Comparison of ENCODE assay signal across 18 cellular contexts in the genomic region with DNA sequence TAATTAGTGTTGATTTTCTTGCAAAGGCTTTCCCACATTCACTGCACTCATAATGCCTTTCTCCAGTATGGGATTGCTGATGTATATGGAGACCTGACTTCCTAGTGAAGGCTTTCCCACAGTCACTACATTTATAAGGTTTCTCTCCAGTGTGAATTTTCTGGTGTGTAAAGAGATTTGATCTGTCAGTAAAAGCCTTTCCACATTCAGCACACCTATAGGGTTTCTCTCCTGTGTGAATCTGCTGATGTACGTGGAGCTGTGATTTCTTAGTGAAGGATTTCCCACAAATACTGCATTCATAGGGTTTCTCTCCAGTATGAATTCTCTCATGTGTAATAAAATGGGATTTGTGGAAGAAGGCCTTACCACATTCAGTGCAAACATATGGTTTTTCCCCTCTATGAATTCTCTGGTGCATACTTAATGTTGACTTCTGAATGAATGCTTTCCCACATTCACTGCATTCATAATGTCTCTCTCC.
"Had no signal": no experiment of that assay in that cellular context is flagged by ENCODE, and none has a peak within 500 bp of the region (broad histone marks: within the 10 kb centered on the region; RNA-seq: fewer than 3 reads in every experiment).

No MANE protein-coding gene starts in this region.

- FAIRE-seq: TTC549 had no signal

- ATAC-seq: activated T-helper 17 cell treated with anti-CD3 and anti-CD28 coated beads, Interleukin-2, amount 50 U/mL, for 72 hours; body of pancreas; heart left ventricle; left lobe of liver; stimulated activated naive CD8-positive, alpha-beta T cell treated with anti-CD3 and anti-CD28 coated beads, Interleukin-15, amount 100 ng/mL, for 72 hours had no signal

- H3K4me1 ChIP-seq: adrenal gland, body of pancreas, heart left ventricle, tibial artery, uterus had no signal

- H3K36me3 ChIP-seq: uterus had no signal

- H3K27me3 ChIP-seq: adrenal gland, body of pancreas, heart left ventricle, tibial artery, uterus had no signal

- H3K4me3 ChIP-seq: body of pancreas, heart left ventricle, tibial artery, uterus had no signal

- H3K27ac ChIP-seq: adrenal gland, body of pancreas, heart left ventricle, tibial artery, uterus had no signal

- DNase-seq: activated B cell treated with CpG ODN at 0.5 μM for 24 hours; activated CD4-positive, alpha-beta T cell treated with anti-CD3 and anti-CD28 coated beads, Interleukin-2, amount 10 ng/mL, durations not matched to agents 24 days and 14 days; activated naive CD4-positive, alpha-beta T cell treated with anti-CD3 and anti-CD28 coated beads, Interleukin-2, amount 10 ng/mL, durations not matched to agents 7 days and 5 days; adrenal gland; body of pancreas; foreskin melanocyte; heart left ventricle; islet precursor cell; stimulated activated CD4-positive, alpha-beta T cell treated with anti-CD3 and anti-CD28 coated beads, Interleukin-15, amount 100 ng/mL, for 24 hours; stimulated activated CD4-positive, alpha-beta T cell treated with anti-CD3 and anti-CD28 coated beads, Interleukin-4, amount 100 ng/mL, for 4 hours; stimulated activated naive CD8-positive, alpha-beta T cell treated with anti-CD3 and anti-CD28 coated beads, Interleukin-15, amount 100 ng/mL, for 72 hours; tibial artery; uterus had no signal

- H3K4me1 Mint-ChIP-seq: activated B cell treated with CpG ODN at 0.5 μM for 24 hours; activated CD4-positive, alpha-beta T cell treated with anti-CD3 and anti-CD28 coated beads, Interleukin-2, amount 10 ng/mL, durations not matched to agents 24 days and 14 days; activated naive CD4-positive, alpha-beta T cell treated with anti-CD3 and anti-CD28 coated beads, Interleukin-2, amount 10 ng/mL, durations not matched to agents 7 days and 5 days; activated T-helper 17 cell treated with anti-CD3 and anti-CD28 coated beads, Interleukin-2, amount 50 U/mL, for 72 hours; central memory CD8-positive, alpha-beta T cell; stimulated activated naive CD8-positive, alpha-beta T cell treated with anti-CD3 and anti-CD28 coated beads, Interleukin-15, amount 100 ng/mL, for 72 hours had no signal

- H3K27ac Mint-ChIP-seq: activated B cell treated with CpG ODN at 0.5 μM for 24 hours; activated CD4-positive, alpha-beta T cell treated with anti-CD3 and anti-CD28 coated beads, Interleukin-2, amount 10 ng/mL, durations not matched to agents 24 days and 14 days; activated naive CD4-positive, alpha-beta T cell treated with anti-CD3 and anti-CD28 coated beads, Interleukin-2, amount 10 ng/mL, durations not matched to agents 7 days and 5 days; activated T-helper 17 cell treated with anti-CD3 and anti-CD28 coated beads, Interleukin-2, amount 50 U/mL, for 72 hours; stimulated activated naive CD8-positive, alpha-beta T cell treated with anti-CD3 and anti-CD28 coated beads, Interleukin-15, amount 100 ng/mL, for 72 hours; T-helper 1 cell treated with Interleukin-12 subunit alpha and Interleukin-12 subunit beta and Interleukin-4 antibody, amounts not matched to agents 30 μg/mL and 1 μg/mL, for 36 hours had no signal

- H3K27me3 Mint-ChIP-seq: activated B cell treated with CpG ODN at 0.5 μM for 24 hours; activated CD4-positive, alpha-beta T cell treated with anti-CD3 and anti-CD28 coated beads, Interleukin-2, amount 10 ng/mL, durations not matched to agents 24 days and 14 days; activated naive CD4-positive, alpha-beta T cell treated with anti-CD3 and anti-CD28 coated beads, Interleukin-2, amount 10 ng/mL, durations not matched to agents 7 days and 5 days; activated T-helper 17 cell treated with anti-CD3 and anti-CD28 coated beads, Interleukin-2, amount 50 U/mL, for 72 hours; central memory CD8-positive, alpha-beta T cell; stimulated activated naive CD8-positive, alpha-beta T cell treated with anti-CD3 and anti-CD28 coated beads, Interleukin-15, amount 100 ng/mL, for 72 hours had no signal

- H3K4me3 Mint-ChIP-seq: activated B cell treated with CpG ODN at 0.5 μM for 24 hours; activated CD4-positive, alpha-beta T cell treated with anti-CD3 and anti-CD28 coated beads, Interleukin-2, amount 10 ng/mL, durations not matched to agents 24 days and 14 days; activated naive CD4-positive, alpha-beta T cell treated with anti-CD3 and anti-CD28 coated beads, Interleukin-2, amount 10 ng/mL, durations not matched to agents 7 days and 5 days; activated T-helper 17 cell treated with anti-CD3 and anti-CD28 coated beads, Interleukin-2, amount 50 U/mL, for 72 hours; central memory CD8-positive, alpha-beta T cell; stimulated activated naive CD8-positive, alpha-beta T cell treated with anti-CD3 and anti-CD28 coated beads, Interleukin-15, amount 100 ng/mL, for 72 hours; T-helper 1 cell treated with Interleukin-12 subunit alpha and Interleukin-12 subunit beta and Interleukin-4 antibody, amounts not matched to agents 30 μg/mL and 1 μg/mL, for 36 hours had no signal
